Comparison of ENCODE assay signal across 21 cellular contexts in genomic region chr1:177286396-177286795, GRCh38.
DNase-seq lines count a peak whose midpoint lies in the region; ATAC-seq, FAIRE-seq and TF ChIP-seq lines count a peak whose summit lies in the region.
"Had no signal": no experiment of that assay in that cellular context is flagged by ENCODE, and none has a peak within 500 bp of the region (broad histone marks: within the 10 kb centered on the region; RNA-seq: fewer than 3 reads in every experiment).

No MANE protein-coding gene starts in this region.

- ATAC-seq in HG02623 (IDR thresholded peaks at IDR 0.05; ENCODE audit: unreplicated experiment) = no peak

- DNase-seq in AG04450 (ENCODE audit: low read depth, low spot score) = peak; percentile 8
- peak; percentile 63 for DNase-seq in LHCN-M2 (ENCODE audit: low read depth)
- peak; percentile 87 to 95 for DNase-seq in fibroblast of lung (ENCODE audit: low read depth in 2 of 2)
- peak; percentile 44 for DNase-seq in osteoblast (ENCODE audit: insufficient read length, low spot score, missing footprints)
- no peak for DNase-seq in SK-N-DZ (ENCODE audit: low spot score)
- no peak for DNase-seq in GM19239 (ENCODE audit: insufficient read length, low spot score)
- no peak for DNase-seq in T-helper 9 cell
- DNase-seq: DMS 273 treated with DMSO at 0.1 percent for 48 hours, GDM1, HFFc6, NCI-H187 treated with DMSO at 0.1 percent for 48 hours, NCI-H446, NCI-H69, OCI-M1, SHP77 treated with DMSO at 0.1 percent for 48 hours had no signal

- H2AFZ ChIP-seq in fibroblast of lung (ENCODE audit: low read length) = no peak overlapping the region
- H2AFZ ChIP-seq in osteoblast (ENCODE audit: low read length) = no peak overlapping the region

- TF ChIP-seq CTCF in AG04450 (IDR thresholded peaks at IDR 0.05; ENCODE audit: low read depth, low read length) (no peak), fibroblast of lung (conservative IDR thresholded peaks at IDR 0.05 in 1 of 2, IDR thresholded peaks at IDR 0.05 in 1 of 2; ENCODE audit: low read depth in 1 of 2, low read length in 2 of 2) (no peak), osteoblast (IDR thresholded peaks at IDR 0.05; ENCODE audit: extremely low read depth, low read depth, low read length) (no peak)

- no peaks in the 10 kb centered on the region for H3K36me3 ChIP-seq in fibroblast of lung (ENCODE audit: control insufficient read depth, insufficient read depth, low read length)
- H3K36me3 ChIP-seq in osteoblast (ENCODE audit: insufficient read depth, low read length) = no peaks in the 10 kb centered on the region

- H3K79me2 ChIP-seq in fibroblast of lung (ENCODE audit: control insufficient read depth, insufficient read depth, low read length) = no peaks in the 10 kb centered on the region
- H3K79me2 ChIP-seq in osteoblast (ENCODE audit: insufficient read depth, low read length) = no peaks in the 10 kb centered on the region

- no peaks in the 10 kb centered on the region for H3K9me3 ChIP-seq in AG04450 (ENCODE audit: control insufficient read depth, insufficient read depth, low read length)
- H3K9me3 ChIP-seq in fibroblast of lung (ENCODE audit: control insufficient read depth, insufficient read depth, low read depth, low read length) = no peaks in the 10 kb centered on the region
- no peaks in the 10 kb centered on the region for H3K9me3 ChIP-seq in osteoblast (ENCODE audit: low read depth, low read length)

- H3K4me3 ChIP-seq in AG04450 (ENCODE audit: low read depth, low read length) (no peak overlapping the region), fibroblast of lung (replicated peaks in 1 of 4; ENCODE audit: control extremely low read depth in 1 of 4, insufficient read depth in 1 of 4, low read depth in 3 of 4, low read length in 4 of 4) (no peak overlapping the region), osteoblast (ENCODE audit: insufficient read depth, low read length) (no peak overlapping the region)

- POLR2A ChIA-PET in AG04450 (lab: Yijun Ruan, JAX) = no interaction called here

- peaks cover 3% of the 10 kb centered on the region for H3K4me1 ChIP-seq in fibroblast of lung (ENCODE audit: control insufficient read depth, extremely low read depth, insufficient read depth, low read length)
- H3K4me1 ChIP-seq in osteoblast (ENCODE audit: insufficient read depth, low read length) = no peaks in the 10 kb centered on the region

- H3K27me3 ChIP-seq in AG04450 (ENCODE audit: control insufficient read depth, insufficient read depth, low read length) = no peaks in the 10 kb centered on the region
- peaks cover 8% of the 10 kb centered on the region for H3K27me3 ChIP-seq in fibroblast of lung (ENCODE audit: control insufficient read depth, insufficient read depth, low read length)
- H3K27me3 ChIP-seq in osteoblast (ENCODE audit: insufficient read depth, low read length) = no peaks in the 10 kb centered on the region

- peak overlapping the region; percentile 51 for H3K4me2 ChIP-seq in fibroblast of lung (ENCODE audit: extremely low read depth, insufficient read depth, low read length)
- no peak overlapping the region for H3K4me2 ChIP-seq in osteoblast (ENCODE audit: insufficient read depth, low read length)

- H4K20me1 ChIP-seq in fibroblast of lung (ENCODE audit: control insufficient read depth, extremely low read depth, insufficient read depth, low read length) (no peaks in the 10 kb centered on the region), osteoblast (ENCODE audit: insufficient read depth, low read length) (no peaks in the 10 kb centered on the region)

- no peak overlapping the region for H3K9ac ChIP-seq in fibroblast of lung (ENCODE audit: insufficient read depth, low read length)

- FAIRE-seq in GM19239 (lab: Jason Lieb, UNC) = no peak
- FAIRE-seq: GM12891, GM18507, H1, HTR-8/SVneo had no signal

- CTCF ChIA-PET in AG04450 (lab: Charles Lee) = no interaction called here

- H3K27ac ChIP-seq in AG04450 (ENCODE audit: low read depth, low read length) (no peak overlapping the region), fibroblast of lung (ENCODE audit: insufficient read depth, low read length) (no peak overlapping the region), osteoblast (ENCODE audit: low read depth, low read length) (no peak overlapping the region)
- H3K27ac ChIP-seq: 22Rv1 had no signal

Comparison
In these comparisons a context has a peak if more than half of its experiments do, and no peak if none do; other contexts are left out.
1. DNase-seq: peak in AG04450 (single experiment), LHCN-M2 (single experiment), fibroblast of lung (2 of 2) and osteoblast (single experiment); none in SK-N-DZ (single experiment), GM19239 (single experiment) and T-helper 9 cell (single experiment).